Comparison of ENCODE assay signal across 1 cellular context in genomic region chr5:1855573-1855972, GRCh38.
TF ChIP-seq lines count a peak whose summit lies in the region.

No MANE protein-coding gene starts in this region.

TF ChIP-seq in SK-N-SH treated with all-trans-retinoic acid at 6 μM for 48 hours, 23 proteins besides CTCF, POLR2A, EP300 and RAD21 (continued from another document):
- no peak for TF ChIP-seq CREB5 (CRISPR knock-in tag; IDR thresholded peaks at IDR 0.05; ENCODE audit: low read depth)
- no peak for TF ChIP-seq ISL1 (CRISPR knock-in tag; IDR thresholded peaks at IDR 0.05)
- no peak for TF ChIP-seq ZNF8 (CRISPR knock-in tag; IDR thresholded peaks at IDR 0.05)
- TF ChIP-seq TOX (CRISPR knock-in tag; IDR thresholded peaks at IDR 0.05; ENCODE audit: borderline replicate concordance) = no peak
- no peak for TF ChIP-seq GLIS3 (CRISPR knock-in tag; IDR thresholded peaks at IDR 0.05)
- TF ChIP-seq PPARA (CRISPR knock-in tag; IDR thresholded peaks at IDR 0.05; ENCODE audit: borderline replicate concordance) = no peak
- no peak for TF ChIP-seq POU6F1 (CRISPR knock-in tag; IDR thresholded peaks at IDR 0.05; ENCODE audit: borderline replicate concordance, low read depth)
- no peak for TF ChIP-seq CSDC2 (CRISPR knock-in tag; IDR thresholded peaks at IDR 0.05)
- no peak for TF ChIP-seq SNAI2 (CRISPR knock-in tag; IDR thresholded peaks at IDR 0.05)
- TF ChIP-seq RARB (CRISPR knock-in tag; IDR thresholded peaks at IDR 0.05) = no peak
- TF ChIP-seq BACH2 (CRISPR knock-in tag; IDR thresholded peaks at IDR 0.05; ENCODE audit: borderline replicate concordance) = no peak
- TF ChIP-seq TCF4 (CRISPR knock-in tag; IDR thresholded peaks at IDR 0.05; ENCODE audit: borderline replicate concordance) = no peak
TF ChIP-seq in SK-N-SH treated with all-trans-retinoic acid at 6 μM for 48 hours: peak in this region for 0.
